Comparison of ENCODE assay signal across 15 cellular contexts in the genomic region with DNA sequence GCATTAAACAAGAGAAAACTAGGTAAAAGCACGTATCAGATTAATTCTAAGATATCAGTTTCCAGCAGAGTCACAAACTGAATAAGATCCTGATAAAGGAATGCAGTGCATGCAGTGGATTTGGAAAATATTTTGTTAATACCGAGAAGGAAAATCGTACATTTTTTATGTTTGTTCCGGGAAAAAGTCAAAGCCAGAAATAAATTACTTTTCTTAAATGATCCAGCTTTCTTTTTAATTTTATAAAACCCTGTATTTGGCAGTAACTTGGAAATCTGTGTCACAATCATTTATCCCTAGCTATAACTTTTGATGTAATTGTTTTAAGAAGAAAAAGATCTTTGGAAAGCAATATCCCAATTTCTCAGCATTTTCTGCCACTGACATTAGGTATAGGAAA. TPM values are rescaled to one million over a fixed set of nuclear protein-coding genes. Genes with fewer than 3 reads are reported as not detected.
DNase-seq lines count a peak whose midpoint lies in the region; ATAC-seq, FAIRE-seq and TF ChIP-seq lines count a peak whose summit lies in the region.
"Had no signal": no experiment of that assay in that cellular context is flagged by ENCODE, and none has a peak within 500 bp of the region (broad histone marks: within the 10 kb centered on the region; RNA-seq: fewer than 3 reads in every experiment).

No MANE protein-coding gene starts in this region.

- no peak for FAIRE-seq in bronchial epithelial cell (lab: Jason Lieb, UNC)
- FAIRE-seq: GM18507 had no signal

- H3K4me2 ChIP-seq in skeletal muscle satellite cell (ENCODE audit: low read length) = peak overlapping the region; percentile 84

- ATAC-seq in GM21576 (IDR thresholded peaks at IDR 0.05; ENCODE audit: unreplicated experiment) (no peak), HG03460 (IDR thresholded peaks at IDR 0.05; ENCODE audit: unreplicated experiment) (no peak), HG03354 (IDR thresholded peaks at IDR 0.05; ENCODE audit: poor library complexity, severe bottlenecking, unreplicated experiment) (no peak)
- ATAC-seq: activated CD4-positive, CD25-positive, alpha-beta regulatory T cell treated with anti-CD3 and anti-CD28 coated beads, Interleukin-2, amount 50 U/mL, for 24 hours; activated naive CD8-positive, alpha-beta T cell treated with anti-CD3 and anti-CD28 coated beads, Interleukin-2, amount 50 U/mL, for 24 hours; HCT116 had no signal

- WGBS in liver = 26% methylated on average over 4 of the region's 4 CpGs

- H3K4me1 ChIP-seq in liver (ENCODE audit: control insufficient read depth in 4 of 4, insufficient read depth in 4 of 4, low read length in 3 of 4) (peaks cover 5 to 48% (median 29%) of the 10 kb centered on the region in 4 donors), skeletal muscle satellite cell (ENCODE audit: control insufficient read depth, insufficient read depth, low read length) (peaks cover 20% of the 10 kb centered on the region)

- TF ChIP-seq RAD21 in liver (IDR thresholded peaks at IDR 0.05) = no peak

- no peak for TF ChIP-seq CTCF in bronchial epithelial cell (IDR thresholded peaks at IDR 0.05; ENCODE audit: insufficient read depth, low read length, severe bottlenecking)
- TF ChIP-seq CTCF in liver (IDR thresholded peaks at IDR 0.05; ENCODE audit: low read depth, low read length, missing input control) = no peak

- H3K4me3 ChIP-seq in MG63 (peak overlapping the region; percentile 46), bronchial epithelial cell (ENCODE audit: low read depth, low read length) (peak overlapping the region; percentile 57), liver (ENCODE audit: low read depth in 1 of 3, low read length in 3 of 3) (peak overlapping the region; percentile 58 to 79 (median 79)), skeletal muscle satellite cell (ENCODE audit: low read length) (peak overlapping the region; percentile 73)

- H3K27me3 ChIP-seq in MG63 = no peaks in the 10 kb centered on the region
- no peaks in the 10 kb centered on the region for H3K27me3 ChIP-seq in bronchial epithelial cell (ENCODE audit: control insufficient read depth, insufficient read depth, low read length)
- H3K27me3 ChIP-seq in liver (ENCODE audit: control insufficient read depth in 4 of 4, insufficient read depth in 4 of 4, low read length in 3 of 4) = no peaks in the 10 kb centered on the region
- no peaks in the 10 kb centered on the region for H3K27me3 ChIP-seq in skeletal muscle satellite cell (ENCODE audit: control insufficient read depth, insufficient read depth, low read length)

- H3K9ac ChIP-seq in liver (ENCODE audit: low read depth in 1 of 2, low read length in 2 of 2) (peak overlapping the region; percentile 90 to 93), skeletal muscle satellite cell (ENCODE audit: low read depth, low read length) (peak overlapping the region; percentile 84)

- H3K36me3 ChIP-seq in MG63 (no peaks in the 10 kb centered on the region), bronchial epithelial cell (ENCODE audit: control insufficient read depth, insufficient read depth, low read length) (no peaks in the 10 kb centered on the region), liver (ENCODE audit: control insufficient read depth in 4 of 4, insufficient read depth in 3 of 4, low read depth in 1 of 4, low read length in 3 of 4) (no peaks in the 10 kb centered on the region), skeletal muscle satellite cell (ENCODE audit: insufficient read depth, low read length) (no peaks in the 10 kb centered on the region)

- H3K9me3 ChIP-seq in MG63 (no peaks in the 10 kb centered on the region), liver (ENCODE audit: control insufficient read depth in 4 of 4, low read length in 3 of 4) (no peaks in the 10 kb centered on the region), skeletal muscle satellite cell (replicated peaks; ENCODE audit: low read length) (no peaks in the 10 kb centered on the region)

- H3K27ac ChIP-seq in liver (ENCODE audit: low read depth in 1 of 2, low read length in 2 of 2) = peak overlapping the region; percentile 81 to 86

- DNase-seq in MG63 = no peak
- peak; percentile 8 for DNase-seq in bronchial epithelial cell (ENCODE audit: low read depth)
- no peak for DNase-seq in NCI-H1092 treated with DMSO at 0.1 percent for 48 hours (lab: John Stamatoyannopoulos, UW)
- DNase-seq: activated naive CD8-positive, alpha-beta T cell treated with anti-CD3 and anti-CD28 coated beads, Interleukin-2, amount 50 U/mL, for 24 hours; stimulated activated CD4-positive, alpha-beta T cell treated with anti-CD3 and anti-CD28 coated beads, Interleukin-4, amount 100 ng/mL, for 1 hour; stimulated activated naive CD4-positive, alpha-beta T cell treated with Interleukin-2 at 50 U/mL for 16 hours had no signal

TF ChIP-seq in liver, 16 proteins besides CTCF, POLR2A, EP300 and RAD21:
- TF ChIP-seq HNF4A (conservative IDR thresholded peaks at IDR 0.05) (no peak), FOXA2 (IDR thresholded peaks at IDR 0.05) (no peak), YY1 (IDR thresholded peaks at IDR 0.05) (no peak)
- TF ChIP-seq, protein P1, sequence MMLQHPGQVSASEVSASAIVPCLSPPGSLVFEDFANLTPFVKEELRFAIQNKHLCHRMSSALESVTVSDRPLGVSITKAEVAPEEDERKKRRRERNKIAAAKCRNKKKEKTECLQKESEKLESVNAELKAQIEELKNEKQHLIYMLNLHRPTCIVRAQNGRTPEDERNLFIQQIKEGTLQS (IDR thresholded peaks at IDR 0.05) = no peak

RNA-seq across cellular contexts. Expression of a gene that starts 1.0 kb away (rescaled TPM):
- 2.5 and 4.3 TPM in 2 replicates for total RNA-seq in MG63 (2014; rRNA removed; shearing (Covaris generic); ENCODE audit: low replicate concordance)
- total RNA-seq in bronchial epithelial cell (1.3 and 4.7 TPM in 2 replicates), liver (10 to 100 TPM; 18.3 to 20.6 TPM)
- 10 to 100 TPM in 1 of 2 donors, 1 to 10 TPM in 1; 9.7 to 24.0 TPM for polyA plus RNA-seq in liver
- 2.0 and 3.7 TPM in 2 replicates for total RNA-seq in skeletal muscle satellite cell (2012; rRNA removed)
- polyA plus RNA-seq: CD14-positive monocyte had no signal
